ENCODE assay signal across 22 cellular contexts in genomic region chr22:31119026-31119717, GRCh38. TPM values are rescaled to one million over a fixed set of nuclear protein-coding genes. Genes with fewer than 3 reads are reported as not detected.
"Had no signal": no experiment of that assay in that cellular context is flagged by ENCODE, and none has a peak within 500 bp of the region (broad histone marks: within the 10 kb centered on the region; RNA-seq: fewer than 3 reads in every experiment).

No MANE protein-coding gene starts in this region.

- H3K27me3 Mint-ChIP-seq: activated CD8-positive, alpha-beta memory T cell treated with anti-CD3 and anti-CD28 coated beads, Interleukin-2, amount 10 ng/mL, durations not matched to agents 7 days and 5 days; activated naive CD8-positive, alpha-beta T cell had no signal

- DNase-seq: activated CD8-positive, alpha-beta memory T cell treated with anti-CD3 and anti-CD28 coated beads, Interleukin-2, amount 10 ng/mL, durations not matched to agents 7 days and 5 days; activated gamma-delta T cell; activated T-cell treated with anti-CD3 and anti-CD28 coated beads, Interleukin-2, amount 50 U/mL, for 4 hours; esophagus squamous epithelium; foreskin keratinocyte; islet precursor cell; left lung; mesenchymal stem cell; SK-N-SH; stimulated activated CD4-positive, alpha-beta T cell treated with anti-CD3 and anti-CD28 coated beads, Interleukin-12 subunit alpha, Interleukin-12 subunit beta, amount 100 ng/mL, for 4 hours; stimulated activated CD4-positive, alpha-beta T cell treated with anti-CD3 and anti-CD28 coated beads, Interleukin-4, amount 100 ng/mL, for 1 hour; stimulated activated CD8-positive, alpha-beta memory T cell treated with anti-CD3 and anti-CD28 coated beads, Interleukin-4, amount 100 ng/mL, for 48 hours; stimulated activated naive CD8-positive, alpha-beta T cell treated with anti-CD3 and anti-CD28 coated beads, Interleukin-15, Interleukin-2, amounts not matched to agents 100 U/mL and 50 U/mL, for 24 hours had no signal

- H3K4me2 ChIP-seq: SK-N-SH had no signal

- H3K9me3 ChIP-seq: esophagus squamous epithelium, left lung, pancreas, SK-N-SH, suprapubic skin had no signal

- ATAC-seq: activated CD4-positive, CD25-positive, alpha-beta regulatory T cell treated with anti-CD3 and anti-CD28 coated beads, Interleukin-2, amount 50 U/mL, for 24 hours; activated CD8-positive, alpha-beta memory T cell treated with anti-CD3 and anti-CD28 coated beads, Interleukin-2, amount 10 ng/mL, durations not matched to agents 7 days and 5 days; activated T-cell treated with anti-CD3 and anti-CD28 coated beads, Interleukin-2, amount 50 U/mL, for 4 hours; foreskin keratinocyte; left lung; stimulated activated naive CD8-positive, alpha-beta T cell treated with anti-CD3 and anti-CD28 coated beads, Interleukin-15, Interleukin-2, amounts not matched to agents 100 U/mL and 50 U/mL, for 24 hours had no signal

- H3K27me3 ChIP-seq: esophagus squamous epithelium, left lung, pancreas, suprapubic skin had no signal

- H3K36me3 ChIP-seq: esophagus squamous epithelium, left lung, pancreas, suprapubic skin had no signal

- H3K27ac ChIP-seq: esophagus squamous epithelium, foreskin keratinocyte, left lung, pancreas, suprapubic skin had no signal

- H3K4me3 Mint-ChIP-seq: activated CD8-positive, alpha-beta memory T cell treated with anti-CD3 and anti-CD28 coated beads, Interleukin-2, amount 10 ng/mL, durations not matched to agents 7 days and 5 days; activated naive CD8-positive, alpha-beta T cell; activated T-cell treated with anti-CD3 and anti-CD28 coated beads, Interleukin-2, amount 50 U/mL, for 4 hours had no signal

- FAIRE-seq: colon, pancreas, TTC549 had no signal

- H3K4me1 Mint-ChIP-seq: activated CD8-positive, alpha-beta memory T cell treated with anti-CD3 and anti-CD28 coated beads, Interleukin-2, amount 10 ng/mL, durations not matched to agents 7 days and 5 days had no signal

- H3K36me3 Mint-ChIP-seq: activated CD8-positive, alpha-beta memory T cell treated with anti-CD3 and anti-CD28 coated beads, Interleukin-2, amount 10 ng/mL, durations not matched to agents 7 days and 5 days; activated naive CD8-positive, alpha-beta T cell had no signal

- H3K4me3 ChIP-seq: esophagus squamous epithelium, left lung, pancreas, suprapubic skin had no signal

- H3K27ac Mint-ChIP-seq: activated CD8-positive, alpha-beta memory T cell treated with anti-CD3 and anti-CD28 coated beads, Interleukin-2, amount 10 ng/mL, durations not matched to agents 7 days and 5 days; activated naive CD8-positive, alpha-beta T cell had no signal

- H3K9me3 Mint-ChIP-seq: activated T-cell treated with anti-CD3 and anti-CD28 coated beads, Interleukin-2, amount 50 U/mL, for 4 hours had no signal

- H3K9ac ChIP-seq: SK-N-SH had no signal

RNA-seq across cellular contexts. Expression of gene INPP5J, which starts 3.6 kb away (rescaled TPM):
- total RNA-seq: T-helper 1 cell treated with Interleukin-12 subunit alpha and Interleukin-12 subunit beta and Interleukin-4 antibody, amounts not matched to agents 30 ng/mL and 1 ng/mL, for 36 hours had no signal

RNA-seq across cellular contexts. Expression of gene PLA2G3, which starts 21.1 kb away (rescaled TPM):
- total RNA-seq: activated CD8-positive, alpha-beta memory T cell treated with anti-CD3 and anti-CD28 coated beads, Interleukin-2, amount 10 ng/mL, durations not matched to agents 7 days and 5 days; activated T-cell treated with anti-CD3 and anti-CD28 coated beads, Interleukin-2, amount 50 U/mL, for 4 hours; pancreas; T-helper 1 cell treated with Interleukin-12 subunit alpha and Interleukin-12 subunit beta and Interleukin-4 antibody, amounts not matched to agents 30 ng/mL and 1 ng/mL, for 36 hours; ureter had no signal
- polyA plus RNA-seq: neural cell, SK-N-SH had no signal
